1 cellular context compared by ENCODE assay signal in the genomic region with DNA sequence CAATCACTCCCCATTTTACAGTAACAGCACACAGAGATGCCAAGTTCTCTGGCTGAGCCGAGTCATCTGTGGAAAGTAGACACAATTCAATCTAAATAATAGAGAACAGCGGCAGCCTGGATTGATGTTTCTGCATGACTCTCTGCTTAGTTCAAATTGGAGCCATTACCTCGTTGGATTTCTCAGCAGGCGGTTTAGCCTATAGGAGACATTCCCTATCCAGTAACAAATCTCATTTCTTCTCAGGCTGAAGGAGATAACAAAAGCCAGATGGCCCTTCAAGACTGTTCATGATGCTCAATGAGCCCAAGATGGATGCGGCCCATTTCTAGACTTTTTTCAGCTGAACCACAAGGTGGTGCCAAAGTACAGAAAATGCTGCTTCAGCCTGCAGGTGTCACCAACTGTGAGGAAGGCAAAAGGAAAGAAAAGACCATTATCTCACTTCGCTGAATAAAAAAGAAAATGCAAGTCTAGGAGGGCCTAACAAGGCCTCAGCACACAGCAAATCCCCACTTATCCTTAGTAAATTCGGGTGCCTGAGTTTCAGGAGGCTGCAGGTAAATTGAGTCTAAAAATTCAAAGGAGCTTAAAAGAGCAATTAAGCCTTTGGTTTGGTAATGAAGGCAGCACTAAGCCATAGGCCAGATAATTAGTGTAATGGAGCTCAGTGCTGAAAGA.
A peak's percentile ranks its signal among the peaks of the same experiment; 100 is the strongest.
TF ChIP-seq lines count a peak whose summit lies in the region.

No MANE protein-coding gene starts in this region.

TF ChIP-seq in HepG2, 621 proteins besides CTCF, POLR2A, EP300 and RAD21 (continued from another document):
- TF ChIP-seq, protein P1, sequence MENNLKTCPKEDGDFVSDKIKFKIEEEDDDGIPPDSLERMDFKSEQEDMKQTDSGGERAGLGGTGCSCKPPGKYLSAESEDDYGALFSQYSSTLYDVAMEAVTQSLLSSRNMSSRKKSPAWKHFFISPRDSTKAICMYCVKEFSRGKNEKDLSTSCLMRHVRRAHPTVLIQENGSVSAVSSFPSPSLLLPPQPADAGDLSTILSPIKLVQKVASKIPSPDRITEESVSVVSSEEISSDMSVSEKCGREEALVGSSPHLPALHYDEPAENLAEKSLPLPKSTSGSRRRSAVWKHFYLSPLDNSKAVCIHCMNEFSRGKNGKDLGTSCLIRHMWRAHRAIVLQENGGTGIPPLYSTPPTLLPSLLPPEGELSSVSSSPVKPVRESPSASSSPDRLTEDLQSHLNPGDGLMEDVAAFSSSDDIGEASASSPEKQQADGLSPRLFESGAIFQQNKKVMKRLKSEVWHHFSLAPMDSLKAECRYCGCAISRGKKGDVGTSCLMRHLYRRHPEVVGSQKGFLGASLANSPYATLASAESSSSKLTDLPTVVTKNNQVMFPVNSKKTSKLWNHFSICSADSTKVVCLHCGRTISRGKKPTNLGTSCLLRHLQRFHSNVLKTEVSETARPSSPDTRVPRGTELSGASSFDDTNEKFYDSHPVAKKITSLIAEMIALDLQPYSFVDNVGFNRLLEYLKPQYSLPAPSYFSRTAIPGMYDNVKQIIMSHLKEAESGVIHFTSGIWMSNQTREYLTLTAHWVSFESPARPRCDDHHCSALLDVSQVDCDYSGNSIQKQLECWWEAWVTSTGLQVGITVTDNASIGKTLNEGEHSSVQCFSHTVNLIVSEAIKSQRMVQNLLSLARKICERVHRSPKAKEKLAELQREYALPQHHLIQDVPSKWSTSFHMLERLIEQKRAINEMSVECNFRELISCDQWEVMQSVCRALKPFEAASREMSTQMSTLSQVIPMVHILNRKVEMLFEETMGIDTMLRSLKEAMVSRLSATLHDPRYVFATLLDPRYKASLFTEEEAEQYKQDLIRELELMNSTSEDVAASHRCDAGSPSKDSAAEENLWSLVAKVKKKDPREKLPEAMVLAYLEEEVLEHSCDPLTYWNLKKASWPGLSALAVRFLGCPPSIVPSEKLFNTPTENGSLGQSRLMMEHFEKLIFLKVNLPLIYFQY (CRISPR knock-in tag; IDR thresholded peaks at IDR 0.05; ENCODE audit: borderline replicate concordance): 0 out of 2 replicates have a peak, but pooled peaks have one; percentile 32
- TF ChIP-seq ZNF496 (CRISPR knock-in tag; IDR thresholded peaks at IDR 0.05; ENCODE audit: insufficient replicate concordance): no peak
- peak; percentile 20 for TF ChIP-seq TEAD3 (CRISPR knock-in tag; optimal IDR thresholded peaks at IDR 0.05; ENCODE audit: borderline replicate concordance)
- TF ChIP-seq YY1 (IDR thresholded peaks at IDR 0.05; ENCODE audit: insufficient read depth, insufficient replicate concordance, low read depth, low read length): peak; percentile 40
- TF ChIP-seq ZNF567 (CRISPR knock-in tag; IDR thresholded peaks at IDR 0.05; ENCODE audit: borderline replicate concordance): no peak
- TF ChIP-seq PPARG (CRISPR knock-in tag; conservative IDR thresholded peaks at IDR 0.05): no peak
- no peak for TF ChIP-seq SMAD1 (CRISPR knock-in tag; IDR thresholded peaks at IDR 0.05; ENCODE audit: borderline replicate concordance, low read depth)
- no peak for TF ChIP-seq ONECUT2 (CRISPR knock-in tag; IDR thresholded peaks at IDR 0.05)
- no peak for TF ChIP-seq SYNCRIP (IDR thresholded peaks at IDR 0.05; ENCODE audit: insufficient read depth, low read depth, low read length)
- TF ChIP-seq ZNF816 (CRISPR knock-in tag; IDR thresholded peaks at IDR 0.05; ENCODE audit: borderline replicate concordance): no peak
- TF ChIP-seq NFE2L2 (IDR thresholded peaks at IDR 0.05; ENCODE audit: low read length): no peak
- TF ChIP-seq KDM2A (CRISPR knock-in tag; IDR thresholded peaks at IDR 0.05; ENCODE audit: borderline replicate concordance, low read depth): no peak
- TF ChIP-seq SMC3 (IDR thresholded peaks at IDR 0.05; ENCODE audit: low read length): peak; percentile 95
- TF ChIP-seq, protein P2, sequence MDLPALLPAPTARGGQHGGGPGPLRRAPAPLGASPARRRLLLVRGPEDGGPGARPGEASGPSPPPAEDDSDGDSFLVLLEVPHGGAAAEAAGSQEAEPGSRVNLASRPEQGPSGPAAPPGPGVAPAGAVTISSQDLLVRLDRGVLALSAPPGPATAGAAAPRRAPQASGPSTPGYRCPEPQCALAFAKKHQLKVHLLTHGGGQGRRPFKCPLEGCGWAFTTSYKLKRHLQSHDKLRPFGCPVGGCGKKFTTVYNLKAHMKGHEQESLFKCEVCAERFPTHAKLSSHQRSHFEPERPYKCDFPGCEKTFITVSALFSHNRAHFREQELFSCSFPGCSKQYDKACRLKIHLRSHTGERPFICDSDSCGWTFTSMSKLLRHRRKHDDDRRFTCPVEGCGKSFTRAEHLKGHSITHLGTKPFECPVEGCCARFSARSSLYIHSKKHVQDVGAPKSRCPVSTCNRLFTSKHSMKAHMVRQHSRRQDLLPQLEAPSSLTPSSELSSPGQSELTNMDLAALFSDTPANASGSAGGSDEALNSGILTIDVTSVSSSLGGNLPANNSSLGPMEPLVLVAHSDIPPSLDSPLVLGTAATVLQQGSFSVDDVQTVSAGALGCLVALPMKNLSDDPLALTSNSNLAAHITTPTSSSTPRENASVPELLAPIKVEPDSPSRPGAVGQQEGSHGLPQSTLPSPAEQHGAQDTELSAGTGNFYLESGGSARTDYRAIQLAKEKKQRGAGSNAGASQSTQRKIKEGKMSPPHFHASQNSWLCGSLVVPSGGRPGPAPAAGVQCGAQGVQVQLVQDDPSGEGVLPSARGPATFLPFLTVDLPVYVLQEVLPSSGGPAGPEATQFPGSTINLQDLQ (CRISPR knock-in tag; IDR thresholded peaks at IDR 0.05): no peak
- no peak for TF ChIP-seq FOSL1 (CRISPR knock-in tag; IDR thresholded peaks at IDR 0.05; ENCODE audit: borderline replicate concordance)
- no peak for TF ChIP-seq SNAI1 (CRISPR knock-in tag; IDR thresholded peaks at IDR 0.05; ENCODE audit: borderline replicate concordance)
- no peak for TF ChIP-seq ZNF441 (CRISPR knock-in tag; IDR thresholded peaks at IDR 0.05; ENCODE audit: borderline replicate concordance)
- TF ChIP-seq, protein P3, sequence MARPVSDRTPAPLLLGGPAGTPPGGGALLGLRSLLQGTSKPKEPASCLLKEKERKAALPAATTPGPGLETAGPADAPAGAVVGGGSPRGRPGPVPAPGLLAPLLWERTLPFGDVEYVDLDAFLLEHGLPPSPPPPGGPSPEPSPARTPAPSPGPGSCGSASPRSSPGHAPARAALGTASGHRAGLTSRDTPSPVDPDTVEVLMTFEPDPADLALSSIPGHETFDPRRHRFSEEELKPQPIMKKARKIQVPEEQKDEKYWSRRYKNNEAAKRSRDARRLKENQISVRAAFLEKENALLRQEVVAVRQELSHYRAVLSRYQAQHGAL (CRISPR knock-in tag; IDR thresholded peaks at IDR 0.05; ENCODE audit: not compliant biosample characterization): no peak
- no peak for TF ChIP-seq ZNF143 (CRISPR knock-in tag; IDR thresholded peaks at IDR 0.05)
- peak; percentile 64; the same call in 1 of the 2 replicates for TF ChIP-seq ZNF501 (CRISPR knock-in tag; IDR thresholded peaks at IDR 0.05)
- 0 out of 2 replicates have a peak, but pooled peaks have one; percentile 37 for TF ChIP-seq TGIF2 (CRISPR knock-in tag; IDR thresholded peaks at IDR 0.05)
- no peak for TF ChIP-seq ZNF235 (CRISPR knock-in tag; IDR thresholded peaks at IDR 0.05; ENCODE audit: borderline replicate concordance)
- TF ChIP-seq ZBTB8A (CRISPR knock-in tag; IDR thresholded peaks at IDR 0.05; ENCODE audit: borderline replicate concordance, low read depth): no peak
- no peak for TF ChIP-seq KDM3A (CRISPR knock-in tag; IDR thresholded peaks at IDR 0.05; ENCODE audit: low read depth)
- TF ChIP-seq ZNF841 (CRISPR knock-in tag; IDR thresholded peaks at IDR 0.05; ENCODE audit: borderline replicate concordance): no peak
- TF ChIP-seq ETV6 (CRISPR knock-in tag; conservative IDR thresholded peaks at IDR 0.05): no peak
- 0 out of 2 replicates have a peak, but pooled peaks have one; percentile 16 for TF ChIP-seq RXRB (CRISPR knock-in tag; IDR thresholded peaks at IDR 0.05; ENCODE audit: borderline replicate concordance)
- TF ChIP-seq, protein P4, sequence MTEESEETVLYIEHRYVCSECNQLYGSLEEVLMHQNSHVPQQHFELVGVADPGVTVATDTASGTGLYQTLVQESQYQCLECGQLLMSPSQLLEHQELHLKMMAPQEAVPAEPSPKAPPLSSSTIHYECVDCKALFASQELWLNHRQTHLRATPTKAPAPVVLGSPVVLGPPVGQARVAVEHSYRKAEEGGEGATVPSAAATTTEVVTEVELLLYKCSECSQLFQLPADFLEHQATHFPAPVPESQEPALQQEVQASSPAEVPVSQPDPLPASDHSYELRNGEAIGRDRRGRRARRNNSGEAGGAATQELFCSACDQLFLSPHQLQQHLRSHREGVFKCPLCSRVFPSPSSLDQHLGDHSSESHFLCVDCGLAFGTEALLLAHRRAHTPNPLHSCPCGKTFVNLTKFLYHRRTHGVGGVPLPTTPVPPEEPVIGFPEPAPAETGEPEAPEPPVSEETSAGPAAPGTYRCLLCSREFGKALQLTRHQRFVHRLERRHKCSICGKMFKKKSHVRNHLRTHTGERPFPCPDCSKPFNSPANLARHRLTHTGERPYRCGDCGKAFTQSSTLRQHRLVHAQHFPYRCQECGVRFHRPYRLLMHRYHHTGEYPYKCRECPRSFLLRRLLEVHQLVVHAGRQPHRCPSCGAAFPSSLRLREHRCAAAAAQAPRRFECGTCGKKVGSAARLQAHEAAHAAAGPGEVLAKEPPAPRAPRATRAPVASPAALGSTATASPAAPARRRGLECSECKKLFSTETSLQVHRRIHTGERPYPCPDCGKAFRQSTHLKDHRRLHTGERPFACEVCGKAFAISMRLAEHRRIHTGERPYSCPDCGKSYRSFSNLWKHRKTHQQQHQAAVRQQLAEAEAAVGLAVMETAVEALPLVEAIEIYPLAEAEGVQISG (CRISPR knock-in tag; IDR thresholded peaks at IDR 0.05): no peak
- 0 out of 2 replicates have a peak, but pooled peaks have one; percentile 39 for TF ChIP-seq ZNF614 (CRISPR knock-in tag; IDR thresholded peaks at IDR 0.05; ENCODE audit: borderline replicate concordance)
